27 cellular contexts compared by ENCODE assay signal in the genomic region with DNA sequence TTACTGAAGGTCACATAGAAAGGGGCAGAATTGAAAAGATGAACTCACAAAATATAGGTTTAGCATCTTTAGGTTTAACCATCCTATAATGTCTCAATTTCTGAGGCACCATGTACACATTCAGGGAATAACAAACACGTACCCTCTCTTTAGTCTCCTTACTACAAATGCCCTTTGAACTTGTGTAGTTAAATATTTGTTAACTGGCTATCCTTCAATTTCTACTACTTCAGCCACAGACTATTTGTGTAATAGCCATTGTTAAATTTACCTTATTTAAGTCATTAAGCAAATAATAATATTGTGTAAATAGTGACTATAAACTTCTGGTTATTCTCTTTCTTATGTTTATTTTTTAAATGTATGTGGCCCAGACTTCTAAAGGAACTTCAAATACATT.
"Had no signal": no experiment of that assay in that cellular context is flagged by ENCODE, and none has a peak within 500 bp of the region (broad histone marks: within the 10 kb centered on the region; RNA-seq: fewer than 3 reads in every experiment).

No MANE protein-coding gene starts in this region.

- H3K27me3 Mint-ChIP-seq: activated CD4-positive, alpha-beta memory T cell treated with anti-CD3 and anti-CD28 coated beads, Interleukin-2, amount 10 ng/mL, durations not matched to agents 7 days and 5 days; activated CD4-positive, alpha-beta T cell treated with anti-CD3 and anti-CD28 coated beads, Interleukin-2, amount 10 ng/mL, durations not matched to agents 7 days and 5 days; activated naive CD4-positive, alpha-beta T cell treated with anti-CD3 and anti-CD28 coated beads, Interleukin-2, amount 10 ng/mL, durations not matched to agents 7 days and 5 days; activated naive CD8-positive, alpha-beta T cell treated with anti-CD3 and anti-CD28 coated beads, Interleukin-2, amount 10 ng/mL, durations not matched to agents 7 days and 5 days; activated T-cell treated with anti-CD3 and anti-CD28 coated beads, Interleukin-2, amount 50 U/mL, for 24 hours had no signal

- H3K9me3 ChIP-seq: body of pancreas, esophagus squamous epithelium, gastroesophageal sphincter, heart right ventricle had no signal

- DNase-seq: activated CD4-positive, alpha-beta memory T cell treated with anti-CD3 and anti-CD28 coated beads, Interleukin-2, amount 10 ng/mL, durations not matched to agents 7 days and 5 days; activated CD4-positive, alpha-beta T cell treated with anti-CD3 and anti-CD28 coated beads for 1 hour; activated CD4-positive, alpha-beta T cell treated with anti-CD3 and anti-CD28 coated beads for 4 hours; activated CD4-positive, alpha-beta T cell treated with anti-CD3 and anti-CD28 coated beads, Interleukin-2, amount 10 ng/mL, durations not matched to agents 7 days and 5 days; activated CD4-positive, alpha-beta T cell treated with anti-CD3 and anti-CD28 coated beads, Interleukin-2, amount 50 U/mL, for 4 hours; activated CD8-positive, alpha-beta memory T cell treated with anti-CD3 and anti-CD28 coated beads, Interleukin-2, amount 50 U/mL, for 48 hours; activated gamma-delta T cell; activated naive CD4-positive, alpha-beta T cell; activated naive CD4-positive, alpha-beta T cell treated with anti-CD3 and anti-CD28 coated beads, Interleukin-2, amount 10 ng/mL, durations not matched to agents 7 days and 5 days; activated naive CD8-positive, alpha-beta T cell treated with anti-CD3 and anti-CD28 coated beads, Interleukin-2, amount 10 ng/mL, durations not matched to agents 7 days and 5 days; activated T-cell treated with anti-CD3 and anti-CD28 coated beads for 4 hours; activated T-cell treated with anti-CD3 and anti-CD28 coated beads, Interleukin-2, amount 50 U/mL, for 24 hours; activated T-cell treated with anti-CD3 and anti-CD28 coated beads, Interleukin-2, amount 50 U/mL, for 72 hours; anterior cingulate cortex; body of pancreas; caudate nucleus; effector CD8-positive, alpha-beta T cell; esophagus squamous epithelium; foreskin melanocyte; heart right ventricle; T-helper 1 cell; T-helper 2 cell had no signal

- H3K36me3 ChIP-seq: esophagus squamous epithelium, gastroesophageal sphincter, heart right ventricle had no signal

- H3K4me1 Mint-ChIP-seq: activated CD4-positive, alpha-beta memory T cell treated with anti-CD3 and anti-CD28 coated beads, Interleukin-2, amount 10 ng/mL, durations not matched to agents 7 days and 5 days; activated CD4-positive, alpha-beta T cell treated with anti-CD3 and anti-CD28 coated beads, Interleukin-2, amount 10 ng/mL, durations not matched to agents 7 days and 5 days; activated naive CD4-positive, alpha-beta T cell treated with anti-CD3 and anti-CD28 coated beads, Interleukin-2, amount 10 ng/mL, durations not matched to agents 7 days and 5 days; activated naive CD8-positive, alpha-beta T cell treated with anti-CD3 and anti-CD28 coated beads, Interleukin-2, amount 10 ng/mL, durations not matched to agents 7 days and 5 days had no signal

- H3K27me3 ChIP-seq: body of pancreas, esophagus squamous epithelium, gastroesophageal sphincter, heart right ventricle had no signal

- H3K27ac Mint-ChIP-seq: activated CD4-positive, alpha-beta memory T cell treated with anti-CD3 and anti-CD28 coated beads, Interleukin-2, amount 10 ng/mL, durations not matched to agents 7 days and 5 days; activated CD4-positive, alpha-beta T cell treated with anti-CD3 and anti-CD28 coated beads, Interleukin-2, amount 10 ng/mL, durations not matched to agents 7 days and 5 days; activated naive CD4-positive, alpha-beta T cell treated with anti-CD3 and anti-CD28 coated beads, Interleukin-2, amount 10 ng/mL, durations not matched to agents 7 days and 5 days; activated naive CD4-positive, alpha-beta T cell treated with anti-CD3 and anti-CD28 coated beads, Interleukin-2, amount 50 U/mL, for 72 hours; activated naive CD8-positive, alpha-beta T cell treated with anti-CD3 and anti-CD28 coated beads, Interleukin-2, amount 10 ng/mL, durations not matched to agents 7 days and 5 days; activated T-cell treated with anti-CD3 and anti-CD28 coated beads, Interleukin-2, amount 50 U/mL, for 24 hours; activated T-cell treated with anti-CD3 and anti-CD28 coated beads, Interleukin-2, amount 50 U/mL, for 72 hours; WTC11 had no signal

- ATAC-seq: activated naive CD4-positive, alpha-beta T cell treated with anti-CD3 and anti-CD28 coated beads, Interleukin-2, amount 50 U/mL, for 72 hours; activated T-cell treated with anti-CD3 and anti-CD28 coated beads, Interleukin-2, amount 50 U/mL, for 72 hours; body of pancreas; gastroesophageal sphincter; heart right ventricle; WTC11 had no signal

- H3K4me3 ChIP-seq: body of pancreas, esophagus squamous epithelium, gastroesophageal sphincter, heart right ventricle had no signal

- H3K4me1 ChIP-seq: body of pancreas, gastroesophageal sphincter, heart right ventricle had no signal

- H3K27ac ChIP-seq: body of pancreas, epithelial cell of prostate, esophagus squamous epithelium, gastroesophageal sphincter, heart right ventricle, VCaP had no signal

- H3K36me3 Mint-ChIP-seq: activated naive CD4-positive, alpha-beta T cell treated with anti-CD3 and anti-CD28 coated beads, Interleukin-2, amount 10 ng/mL, durations not matched to agents 7 days and 5 days; activated naive CD4-positive, alpha-beta T cell treated with anti-CD3 and anti-CD28 coated beads, Interleukin-2, amount 50 U/mL, for 72 hours; activated naive CD8-positive, alpha-beta T cell treated with anti-CD3 and anti-CD28 coated beads, Interleukin-2, amount 10 ng/mL, durations not matched to agents 7 days and 5 days had no signal

- H3K4me3 Mint-ChIP-seq: activated CD4-positive, alpha-beta memory T cell treated with anti-CD3 and anti-CD28 coated beads, Interleukin-2, amount 10 ng/mL, durations not matched to agents 7 days and 5 days; activated CD4-positive, alpha-beta T cell treated with anti-CD3 and anti-CD28 coated beads, Interleukin-2, amount 10 ng/mL, durations not matched to agents 7 days and 5 days; activated naive CD4-positive, alpha-beta T cell treated with anti-CD3 and anti-CD28 coated beads, Interleukin-2, amount 10 ng/mL, durations not matched to agents 7 days and 5 days; activated naive CD8-positive, alpha-beta T cell treated with anti-CD3 and anti-CD28 coated beads, Interleukin-2, amount 10 ng/mL, durations not matched to agents 7 days and 5 days; activated T-cell treated with anti-CD3 and anti-CD28 coated beads, Interleukin-2, amount 50 U/mL, for 24 hours; activated T-cell treated with anti-CD3 and anti-CD28 coated beads, Interleukin-2, amount 50 U/mL, for 72 hours; WTC11 had no signal
